ENCODE assay signal across 8 cellular contexts in genomic region chr7:158829342-158830210, GRCh38.
DNase-seq lines count a peak whose midpoint lies in the region; ATAC-seq lines count a peak whose summit lies in the region.

Gene ESYT2 (minus strand): TSS chr7:158829509. CDS start chr7:158829418, 91 bp downstream.

- H3K36me3 ChIP-seq in mucosa of stomach (ENCODE audit: control insufficient read depth, insufficient read depth, low read length) = no peaks in the 10 kb centered on the region

- no peaks in the 10 kb centered on the region for H3K27me3 ChIP-seq in mucosa of stomach (ENCODE audit: control insufficient read depth, insufficient read depth, low read length)

- DNase-seq in DMS114 treated with DMSO at 0.1 percent for 48 hours (lab: John Stamatoyannopoulos, UW; ENCODE audit: unreplicated experiment) (peak; percentile 78), HuH-7.5 (ENCODE audit: low spot score) (peak; percentile 85), OCI-M1 (lab: John Stamatoyannopoulos, UW) (peak; percentile 94), activated T-cell treated with anti-CD3 and anti-CD28 coated beads for 4 hours (peak; percentile 99), epithelial cell of prostate (ENCODE audit: low read depth, low spot score) (peak; percentile 72)
- peak; percentile 99 for DNase-seq in stimulated activated CD8-positive, alpha-beta memory T cell treated with anti-CD3 and anti-CD28 coated beads, Interleukin-7, amount 100 ng/mL, for 24 hours (ENCODE audit: low read depth)

- H3K4me1 ChIP-seq in mucosa of stomach (ENCODE audit: control insufficient read depth, insufficient read depth, low read length) = peaks cover 14% of the 10 kb centered on the region

- peak; percentile 75 for ATAC-seq in GM21526 (IDR thresholded peaks at IDR 0.05; ENCODE audit: low FRiP score, unreplicated experiment)

- H3K9me3 ChIP-seq in mucosa of stomach (ENCODE audit: control insufficient read depth, low read length) = no peaks in the 10 kb centered on the region

- peak within 1 kb of the TSS; percentile 87 for H3K27ac ChIP-seq in epithelial cell of prostate

- peak within 1 kb of the TSS; percentile 60 for H3K4me3 ChIP-seq in mucosa of stomach (ENCODE audit: low read length)

- H3K9ac ChIP-seq in mucosa of stomach (ENCODE audit: low read length) = peak within 1 kb of the TSS; percentile 98

Comparison
In these comparisons a context has a peak if more than half of its experiments do, and no peak if none do; other contexts are left out.
1. Peak in every context shown above with its lines: DNase-seq, ATAC-seq, H3K4me3 ChIP-seq and H3K27ac ChIP-seq.